Comparison of ENCODE assay signal across 26 cellular contexts in the genomic region with DNA sequence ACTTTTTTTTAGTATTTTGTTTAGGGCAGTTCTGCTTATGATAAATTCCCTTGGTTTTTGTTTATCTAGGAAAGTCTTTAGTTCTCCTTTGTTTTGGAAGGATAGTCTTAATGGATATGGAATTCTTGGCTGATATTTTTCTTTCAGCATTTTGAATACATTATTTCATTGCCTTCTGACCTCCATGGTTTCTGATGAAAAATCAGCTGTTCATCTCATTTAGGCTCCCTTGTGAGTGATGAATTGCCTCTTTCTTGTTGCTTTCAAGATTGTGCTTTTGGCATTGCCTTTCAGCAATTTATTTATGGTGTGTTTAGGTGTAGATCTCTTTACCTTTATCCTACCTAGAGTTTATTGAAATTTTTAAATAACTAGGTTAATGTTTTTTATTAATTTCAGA.
"Had no signal": no experiment of that assay in that cellular context is flagged by ENCODE, and none has a peak within 500 bp of the region (broad histone marks: within the 10 kb centered on the region; RNA-seq: fewer than 3 reads in every experiment).

No MANE protein-coding gene starts in this region.

- H3K9me3 ChIP-seq: pancreas, prostate gland, sigmoid colon, testis, thyroid gland had no signal

- H3K27ac ChIP-seq: left lung, lower lobe of right lung, pancreas, prostate gland, sigmoid colon, spleen, stomach, testis, thyroid gland, transverse colon, upper lobe of left lung, vagina had no signal

- ATAC-seq: left colon; left lung; lower lobe of right lung; naive thymus-derived CD8-positive, alpha-beta T cell; pancreas; right cardiac atrium; stimulated activated naive B cell treated with anti-CD40 and anti-IgM and Interleukin-4, amounts not matched to agents 10 μg/mL and 1 μg/mL and 100 μg/mL, for 72 hours; stimulated activated naive CD8-positive, alpha-beta T cell treated with anti-CD3 and anti-CD28 coated beads, Interleukin-15, Interleukin-2, amounts not matched to agents 100 U/mL and 50 U/mL, for 24 hours had no signal

- DNase-seq: hippocampal formation; left colon; left lung; lower lobe of right lung; mammary epithelial cell; mesenchymal stem cell; naive thymus-derived CD8-positive, alpha-beta T cell; nucleus accumbens; pancreas; posterior cingulate gyrus; retina; right cardiac atrium; sigmoid colon; small intestine; spleen; stimulated activated CD4-positive, alpha-beta T cell treated with anti-CD3 and anti-CD28 coated beads, Interleukin-2, amount 100 ng/mL, for 48 hours; stimulated activated naive B cell treated with anti-CD40 and anti-IgM and Interleukin-4, amounts not matched to agents 10 μg/mL and 1 μg/mL and 100 μg/mL, for 72 hours; stimulated activated naive CD8-positive, alpha-beta T cell treated with anti-CD3 and anti-CD28 coated beads, Interleukin-15, Interleukin-2, amounts not matched to agents 100 U/mL and 50 U/mL, for 24 hours; stomach; testis; thyroid gland; transverse colon; upper lobe of left lung had no signal

- H3K36me3 ChIP-seq: left lung, lower lobe of right lung, pancreas, prostate gland, sigmoid colon, spleen, stomach, thyroid gland, transverse colon, upper lobe of left lung, vagina had no signal

- FAIRE-seq: keratinocyte, pancreas, small intestine had no signal

- H3K4me3 ChIP-seq: left lung, lower lobe of right lung, pancreas, prostate gland, sigmoid colon, spleen, stomach, testis, thyroid gland, transverse colon, upper lobe of left lung, vagina had no signal

- H3K4me1 ChIP-seq: left lung, lower lobe of right lung, pancreas, prostate gland, sigmoid colon, stomach, testis, thyroid gland, transverse colon, upper lobe of left lung, vagina had no signal

- H3K27me3 ChIP-seq: left lung, pancreas, sigmoid colon, spleen, stomach, testis, thyroid gland, transverse colon, upper lobe of left lung, vagina had no signal
